In genomic region chr3:147890114-147890513, GRCh38 we compare ENCODE assay signal across 17 cellular contexts.
DNase-seq lines count a peak whose midpoint lies in the region; ATAC-seq and TF ChIP-seq lines count a peak whose summit lies in the region.
"Had no signal": no experiment of that assay in that cellular context is flagged by ENCODE, and none has a peak within 500 bp of the region (broad histone marks: within the 10 kb centered on the region; RNA-seq: fewer than 3 reads in every experiment).

No MANE protein-coding gene starts in this region.

- H3K27ac ChIP-seq in SJCRH30 (no peak overlapping the region), upper lobe of right lung (no peak overlapping the region)
- H3K27ac ChIP-seq: right lobe of liver had no signal

- H3K36me3 ChIP-seq in SJCRH30, result no peaks in the 10 kb centered on the region
- no peaks in the 10 kb centered on the region for H3K36me3 ChIP-seq in upper lobe of right lung
- H3K36me3 ChIP-seq: right lobe of liver had no signal

- H3K4me1 ChIP-seq in SJCRH30 (no peaks in the 10 kb centered on the region), upper lobe of right lung (no peaks in the 10 kb centered on the region)
- H3K4me1 ChIP-seq: right lobe of liver had no signal

- no peak for TF ChIP-seq CTCF in upper lobe of right lung (IDR thresholded peaks at IDR 0.05)

- no peak overlapping the region for H3K4me3 ChIP-seq in SJCRH30
- H3K4me3 ChIP-seq in upper lobe of right lung, result no peak overlapping the region
- H3K4me3 ChIP-seq: right lobe of liver had no signal

- H3K27me3 ChIP-seq in SJCRH30, result no peaks in the 10 kb centered on the region
- H3K27me3 ChIP-seq in upper lobe of right lung, result no peaks in the 10 kb centered on the region
- H3K27me3 ChIP-seq: right lobe of liver had no signal

- DNase-seq in SJCRH30 (no peak), upper lobe of right lung (no peak), T-helper 9 cell (no peak)
- DNase-seq in activated CD4-positive, CD25-positive, alpha-beta regulatory T cell (lab: John Stamatoyannopoulos, UW), result no peak
- DNase-seq: activated CD8-positive, alpha-beta T cell treated with anti-CD3 and anti-CD28 coated beads, Interleukin-2, amount 10 ng/mL, durations not matched to agents 7 days and 5 days; activated naive CD4-positive, alpha-beta T cell treated with anti-CD3 and anti-CD28 coated beads, Interleukin-2, amount 50 U/mL, for 16 hours; caudate nucleus; H9; naive B cell; NCI-H1105 treated with DMSO at 0.1 percent for 48 hours; NCI-H526 treated with DMSO at 0.1 percent for 48 hours; right lobe of liver; T1000 had no signal

- intact Hi-C loops in upper lobe of right lung (cut with DNase I), result no loop called here

- no peaks in the 10 kb centered on the region for H3K9me3 ChIP-seq in SJCRH30 (replicated peaks)
- no peaks in the 10 kb centered on the region for H3K9me3 ChIP-seq in upper lobe of right lung
- H3K9me3 ChIP-seq: right lobe of liver had no signal

- ATAC-seq in GM18870 (IDR thresholded peaks at IDR 0.05; ENCODE audit: unreplicated experiment) (peak; percentile 91), GM21447 (IDR thresholded peaks at IDR 0.05; ENCODE audit: unreplicated experiment) (peak; percentile 59), HG02973 (IDR thresholded peaks at IDR 0.05; ENCODE audit: unreplicated experiment) (peak; percentile 87), HG03565 (IDR thresholded peaks at IDR 0.05; ENCODE audit: unreplicated experiment) (peak; percentile 63), upper lobe of right lung (no peak)
- ATAC-seq: activated CD8-positive, alpha-beta T cell treated with anti-CD3 and anti-CD28 coated beads, Interleukin-2, amount 10 ng/mL, durations not matched to agents 7 days and 5 days; right lobe of liver had no signal
